In the genomic region with DNA sequence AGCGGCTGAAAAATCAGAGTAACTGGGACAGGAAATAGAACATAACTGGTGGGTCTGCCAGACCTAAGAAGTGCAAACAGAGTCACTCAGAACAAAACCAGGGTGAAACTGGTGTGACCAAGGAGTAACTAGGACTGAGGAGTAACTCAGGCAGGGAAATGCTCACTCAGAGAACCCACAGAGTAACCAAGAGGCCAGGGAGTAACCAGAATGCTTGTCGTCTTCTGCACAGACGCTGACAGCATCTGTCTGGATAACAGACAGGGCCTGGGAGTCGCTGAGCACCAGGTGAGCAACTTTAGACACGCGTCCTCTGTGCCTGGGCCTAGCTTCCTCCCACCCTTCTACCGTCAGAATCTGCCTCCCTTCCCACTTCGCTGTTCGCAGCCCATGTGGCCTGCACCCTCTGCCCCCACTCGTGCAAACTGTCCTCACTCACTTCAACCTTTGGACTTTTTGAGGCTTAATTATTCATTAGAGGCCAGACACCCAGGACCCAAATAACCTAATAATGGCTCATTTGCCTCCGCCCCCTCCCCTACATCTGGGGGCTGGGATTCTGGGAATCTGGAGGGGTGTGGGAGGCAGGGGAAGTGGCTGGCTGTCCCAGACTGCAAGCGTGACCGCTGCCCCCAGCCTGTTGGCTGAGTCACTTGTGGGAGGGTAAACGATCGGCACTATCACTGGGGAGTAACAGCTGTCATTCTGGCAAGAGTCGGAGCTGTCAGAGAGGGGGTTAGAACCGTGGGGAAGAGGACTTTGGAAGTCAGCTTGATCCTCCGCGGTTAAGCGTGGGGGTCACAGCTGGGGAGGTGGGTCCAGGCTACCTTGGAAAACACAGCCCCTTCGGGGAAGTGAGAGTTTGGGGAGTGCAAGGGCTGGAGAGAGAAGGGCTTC, we compare ENCODE assay signal across 8 cellular contexts. TPM values are rescaled to one million over a fixed set of nuclear protein-coding genes. Genes with fewer than 3 reads are reported as not detected.
A peak's percentile ranks its signal among the peaks of the same experiment; 100 is the strongest.
DNase-seq lines count a peak whose midpoint lies in the region; ATAC-seq and TF ChIP-seq lines count a peak whose summit lies in the region.

No MANE protein-coding gene starts in this region.

- H3K27me3 ChIP-seq in gastrocnemius medialis = no peaks in the 10 kb centered on the region

- TF ChIP-seq CTCF in OCI-LY7 (conservative IDR thresholded peaks at IDR 0.05; ENCODE audit: low read length) = no peak
- no peak for TF ChIP-seq CTCF in gastrocnemius medialis (IDR thresholded peaks at IDR 0.05 in 4 of 5, conservative IDR thresholded peaks at IDR 0.05 in 1 of 5)

- peak; percentile 83 for ATAC-seq in GM18867 (IDR thresholded peaks at IDR 0.05; ENCODE audit: unreplicated experiment)
- peak; percentile 91 for ATAC-seq in HG03060 (IDR thresholded peaks at IDR 0.05; ENCODE audit: low read depth, unreplicated experiment)
- ATAC-seq in left ventricle myocardium superior = peak; percentile 66
- ATAC-seq in gastrocnemius medialis = peak; percentile 72 to 82

- peak overlapping the region; percentile 82 for H3K27ac ChIP-seq in OCI-LY7 (ENCODE audit: low read depth, low read length, poor library complexity, severe bottlenecking)
- H3K27ac ChIP-seq in gastrocnemius medialis = peak overlapping the region in 3 of 4 donors; percentile 47 to 64 (median 48)

- intact Hi-C loops in OCI-LY7 (cut with micrococcal nuclease; ENCODE audit: unreplicated experiment) (no loop called here), left ventricle myocardium superior (cut with micrococcal nuclease) (no loop called here), gastrocnemius medialis (cut with DNase I; ENCODE audit: low total_unique reads) (loop anchor here (10.0 kb wide), 1 partner anchor 58 kb away; no protein-coding TSS in a partner anchor)

- TF ChIP-seq POLR2A in gastrocnemius medialis (IDR thresholded peaks at IDR 0.05) = no peak

- H3K4me1 ChIP-seq in OCI-LY7 (ENCODE audit: insufficient read depth, low read length, poor library complexity, severe bottlenecking) (peaks cover 28% of the 10 kb centered on the region), gastrocnemius medialis (peaks cover 5 to 6% of the 10 kb centered on the region in 2 donors)

- peak overlapping the region; percentile 73 for H2AFZ ChIP-seq in OCI-LY7 (ENCODE audit: low read length)

- in situ Hi-C loops in ACHN (cut with HindIII; ENCODE audit: low pct_ligation_motif_present, low pct_unique_long_range_greater_than_20kb, low sequenced_read_pairs) = no loop called here
- in situ Hi-C loops in gastrocnemius medialis (cut with MboI; ENCODE audit: low sequenced_read_pairs in 4 of 4) = no loop called here

- H3K4me2 ChIP-seq in OCI-LY7 (ENCODE audit: low read length) = peak overlapping the region; percentile 88

- H4K20me1 ChIP-seq in OCI-LY7 (ENCODE audit: insufficient read depth, low read length) = no peaks in the 10 kb centered on the region

- H3K9me2 ChIP-seq in OCI-LY7 (ENCODE audit: insufficient read depth, low read length) = no peaks in the 10 kb centered on the region

- POLR2A ChIA-PET in OCI-LY7 (lab: Charles Lee) = interaction anchor here (0.5 to 8.6 kb wide), 10 partner anchors 9 to 415 kb away, joined by 3 to 50 read pairs (median 4); partner anchors contain the start of gene NOL6

- H3K79me2 ChIP-seq in OCI-LY7 (ENCODE audit: insufficient read depth, low read depth, low read length) = no peaks in the 10 kb centered on the region

- BruUV-seq in OCI-LY7 (replicated peaks; lab: Mats Ljungman, UMichigan) = TSS peak; percentile 80

- DNase-seq in ACHN (peak; percentile 44), OCI-LY7 (ENCODE audit: low spot score) (peak; percentile 24), left ventricle myocardium superior (peak; percentile 52), gastrocnemius medialis (peak in 1 of 2 donors; percentile 24), amniotic stem cell (lab: John Stamatoyannopoulos, UW) (no peak)
- DNase-seq in activated effector memory CD4-positive, alpha-beta T cell treated with Interleukin-2 at 50 U/mL for 16 hours = peak; percentile 49

- H3K4me3 ChIP-seq in OCI-LY7 (ENCODE audit: low read depth, low read length, poor library complexity, severe bottlenecking) (peak overlapping the region; percentile 65), gastrocnemius medialis (peak overlapping the region; percentile 49 to 78 (median 60))

- CTCF ChIA-PET in OCI-LY7 (lab: Charles Lee; ENCODE audit: unreplicated experiment) = interaction anchor here (0.6 to 2.1 kb wide), 13 partner anchors 9 to 428 kb away, joined by 3 to 19 read pairs (median 5); partner anchors contain the start of gene NOL6

- H3K9me3 ChIP-seq in OCI-LY7 (ENCODE audit: low read length) = no peaks in the 10 kb centered on the region
- no peaks in the 10 kb centered on the region for H3K9me3 ChIP-seq in gastrocnemius medialis

- H3K36me3 ChIP-seq in OCI-LY7 (ENCODE audit: insufficient read depth, low read length) (no peaks in the 10 kb centered on the region), gastrocnemius medialis (no peaks in the 10 kb centered on the region)

RNA-seq across cellular contexts. Expression of gene AQP3, which starts 0.6 kb away (rescaled TPM):
- total RNA-seq in OCI-LY7 (2014; rRNA removed; shearing (Covaris generic)) = 16.0 TPM in 2 replicates
- total RNA-seq in OCI-LY7 (2022) (28.5 and 30.6 TPM in 2 replicates), left ventricle myocardium superior (14.8 TPM), gastrocnemius medialis (10 to 100 TPM in 2 of 4 donors, 1 to 10 TPM in 2; 1.7 to 24.2 (median 13.5) TPM)

RNA-seq across cellular contexts. Expression of gene NOL6, which starts 27.0 kb away (rescaled TPM):
- total RNA-seq in OCI-LY7 (2014; rRNA removed; shearing (Covaris generic)) = 26.4 and 28.8 TPM in 2 replicates
- total RNA-seq in OCI-LY7 (2022) (23.8 and 30.9 TPM in 2 replicates), left ventricle myocardium superior (12.7 TPM), gastrocnemius medialis (10 to 100 TPM; 18.1 to 36.3 (median 29.1) TPM)

RNA-seq across cellular contexts. Expression of gene AQP7, which starts 44.4 kb away (rescaled TPM):
- not detected in 2 replicates for total RNA-seq in OCI-LY7 (2014; rRNA removed; shearing (Covaris generic))
- total RNA-seq in OCI-LY7 (2022) (1.4 and 2.2 TPM in 2 replicates), left ventricle myocardium superior (173 TPM), gastrocnemius medialis (10 to 100 TPM in 1 of 4 donors, 1 to 10 TPM in 3; 2.1 to 10.7 (median 4.1) TPM)

Comparison
In these comparisons a context has a peak if more than half of its experiments do, and no peak if none do; other contexts are left out.
1. RNA of gene AQP7, which starts 44.4 kb away (total RNA-seq): 173 TPM in left ventricle myocardium superior (single experiment); 2.1 to 10.7 TPM in gastrocnemius medialis and 1.4 to 2.2 TPM in OCI-LY7; every median in the first group is over 10 times any median in the second.
2. Peak in every context shown above with its lines, with median percentiles within 50 percentile points of each other: ATAC-seq.